8 cellular contexts compared by ENCODE assay signal in genomic region chr17:28951428-28951990, GRCh38. TPM values are rescaled to one million over a fixed set of nuclear protein-coding genes. Genes with fewer than 3 reads are reported as not detected.
DNase-seq lines count a peak whose midpoint lies in the region; ATAC-seq and TF ChIP-seq lines count a peak whose summit lies in the region.

Gene PHF12, minus strand, starts transcription at chr17:28951518. Its CDS starts 558 bp downstream, at chr17:28950960.

- H3K36me3 ChIP-seq in CD8-positive, alpha-beta T cell (ENCODE audit: insufficient read depth, low read length) = no peaks in the 10 kb centered on the region

- ATAC-seq in CD8-positive, alpha-beta T cell = peak; percentile 64
- ATAC-seq in effector memory CD8-positive, alpha-beta T cell (replicated peaks) = peak; percentile 63

- CTCF ChIA-PET in CD8-positive, alpha-beta T cell (lab: Charles Lee) = interaction anchor here (0.7 to 5.2 kb wide), 8 partner anchors 14 to 232 kb away, joined by 3 to 40 read pairs (median 16); partner anchors contain the start of genes DHRS13, RPL23A and TLCD1
- CTCF ChIA-PET in activated CD8-positive, alpha-beta memory T cell treated with anti-CD3 and anti-CD28 coated beads for 36 hours (lab: Charles Lee) = interaction anchor here (0.7 to 6.2 kb wide), 4 partner anchors 29 to 224 kb away, joined by 3 to 53 read pairs (median 4); partner anchors contain the start of genes FLOT2, NEK8 and TLCD1

- H3K27ac ChIP-seq in CD8-positive, alpha-beta T cell (ENCODE audit: low read depth, low read length) = peak within 1 kb of the TSS; percentile 85

- POLR2A ChIA-PET in CD8-positive, alpha-beta T cell (lab: Charles Lee) = interaction anchor here (0.6 to 6.3 kb wide), 19 partner anchors 14 to 616 kb away, joined by 3 to 71 read pairs (median 4); partner anchors contain the start of genes BLTP2, DHRS13, FAM222B and FLOT2
- POLR2A ChIA-PET in activated CD8-positive, alpha-beta memory T cell treated with anti-CD3 and anti-CD28 coated beads for 36 hours (lab: Charles Lee) = interaction anchor here (0.5 to 1.2 kb wide), 8 partner anchors 10 to 352 kb away, joined by 3 to 12 read pairs (median 4); partner anchors contain the start of genes PROCA1 and RPL23A

- peaks cover 20% of the 10 kb centered on the region for H3K4me1 Mint-ChIP-seq in CD8-positive, alpha-beta T cell (ENCODE audit: low read depth)
- peaks cover 18 to 21% of the 10 kb centered on the region in 2 donors for H3K4me1 Mint-ChIP-seq in effector memory CD8-positive, alpha-beta T cell (ENCODE audit: low read depth in 2 of 2)

- peak within 1 kb of the TSS; percentile 84 for H3K4me3 ChIP-seq in CD8-positive, alpha-beta T cell (ENCODE audit: low read depth, low read length)

- intact Hi-C loops in CD8-positive, alpha-beta T cell (cut with DNase I, micrococcal nuclease) = loop anchor here (5.0 kb wide), 4 partner anchors 289 to 1166 kb away; partner anchors contain the start of genes IFT20 (in 1 of the 2), NSRP1 (in 1 of the 2), SDF2 (in 1 of the 2) and SUPT6H (in 1 of the 2)

- H3K36me3 Mint-ChIP-seq in CD8-positive, alpha-beta T cell = peaks cover 26% of the 10 kb centered on the region
- peaks cover 27% of the 10 kb centered on the region for H3K36me3 Mint-ChIP-seq in effector memory CD8-positive, alpha-beta T cell (ENCODE audit: insufficient read depth)

- H3K27me3 ChIP-seq in CD8-positive, alpha-beta T cell (ENCODE audit: insufficient read depth, low read length) = no peaks in the 10 kb centered on the region

- peak; percentile 99 to 100 (median 99) for DNase-seq in CD8-positive, alpha-beta T cell
- DNase-seq in GM20000 (ENCODE audit: low spot score) (peak; percentile 95), HT-29 (ENCODE audit: low spot score) (peak; percentile 99), NOMO-1 (lab: John Stamatoyannopoulos, UW; ENCODE audit: unreplicated experiment in 2 of 2) (peak; percentile 99 to 100), medulla oblongata (ENCODE audit: extremely low spot score) (peak; percentile 100)
- DNase-seq in effector memory CD8-positive, alpha-beta T cell = peak; percentile 99
- peak; percentile 100 for DNase-seq in stimulated activated CD8-positive, alpha-beta memory T cell treated with anti-CD3 and anti-CD28 coated beads, Interleukin-12 subunit alpha, Interleukin-12 subunit beta, amount 100 ng/mL, for 1 hour (ENCODE audit: low read depth)

- H3K4me1 ChIP-seq in CD8-positive, alpha-beta T cell (ENCODE audit: insufficient read depth, low read length) = peaks cover 35% of the 10 kb centered on the region

- H3K27ac Mint-ChIP-seq in CD8-positive, alpha-beta T cell = peak within 1 kb of the TSS; percentile 98
- H3K27ac Mint-ChIP-seq in effector memory CD8-positive, alpha-beta T cell = peak within 1 kb of the TSS in 1 of 2 donors; percentile 98

- TF ChIP-seq CTCF in CD8-positive, alpha-beta T cell (IDR thresholded peaks at IDR 0.05) = no peak
- no peak for TF ChIP-seq CTCF in GM20000 (IDR thresholded peaks at IDR 0.05; ENCODE audit: extremely low read depth, missing control alignments)

- H3K4me3 Mint-ChIP-seq in CD8-positive, alpha-beta T cell = peak within 1 kb of the TSS; percentile 97
- no peak within 1 kb of the TSS for H3K4me3 Mint-ChIP-seq in effector memory CD8-positive, alpha-beta T cell

- no peaks in the 10 kb centered on the region for H3K9me3 ChIP-seq in CD8-positive, alpha-beta T cell (ENCODE audit: low read length)

- no peaks in the 10 kb centered on the region for H3K27me3 Mint-ChIP-seq in CD8-positive, alpha-beta T cell (ENCODE audit: low read depth)
- no peaks in the 10 kb centered on the region for H3K27me3 Mint-ChIP-seq in effector memory CD8-positive, alpha-beta T cell

- H3K9me3 Mint-ChIP-seq in CD8-positive, alpha-beta T cell = no peaks in the 10 kb centered on the region
- no peaks in the 10 kb centered on the region for H3K9me3 Mint-ChIP-seq in effector memory CD8-positive, alpha-beta T cell

RNA-seq across cellular contexts. Expression of gene PHF12, which starts in this region (rescaled TPM):
- 100 to 1,000 TPM; 294 to 297 TPM for total RNA-seq in CD8-positive, alpha-beta T cell
- total RNA-seq in HT-29 (2014; rRNA removed; shearing (Covaris generic)) = 32.0 and 34.7 TPM in 2 replicates
- 10 to 100 TPM; 47.4 to 48.5 TPM for total RNA-seq in activated CD8-positive, alpha-beta memory T cell treated with anti-CD3 and anti-CD28 coated beads for 36 hours

Comparison
In these comparisons a context has a peak if more than half of its experiments do, and no peak if none do; other contexts are left out.
1. Peak in every context shown above with its lines: DNase-seq, ATAC-seq, H3K4me3 ChIP-seq and H3K27ac ChIP-seq.